In the genomic region with DNA sequence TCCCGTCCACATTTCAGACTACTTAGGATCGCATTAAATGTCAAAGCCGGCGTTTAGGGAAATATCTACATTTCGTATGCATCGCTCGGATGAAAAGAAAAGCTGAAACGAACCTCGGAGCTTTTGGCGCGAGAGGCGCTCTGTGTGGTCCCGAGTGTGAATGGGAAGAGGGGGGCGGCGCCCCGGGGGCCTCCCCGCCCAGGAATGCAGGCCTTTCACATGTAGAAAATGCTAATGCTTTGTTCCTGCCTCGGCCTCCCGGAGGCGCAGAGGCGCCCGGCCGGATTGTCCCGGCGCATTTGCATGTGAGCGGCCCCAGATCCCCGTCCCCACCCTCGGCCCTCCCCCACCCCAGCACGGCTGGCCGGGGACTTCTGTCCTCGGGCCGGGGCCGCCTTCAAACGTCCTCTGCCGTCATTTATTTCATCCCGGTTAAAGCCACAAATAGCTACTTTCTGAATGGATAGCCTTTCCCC, we compare ENCODE assay signal across 1 cellular context.
A peak's percentile ranks its signal among the peaks of the same experiment; 100 is the strongest.
TF ChIP-seq lines count a peak whose summit lies in the region.

No MANE protein-coding gene starts in this region.

TF ChIP-seq in WTC11, 78 proteins besides CTCF, POLR2A, EP300 and RAD21 (continued from another document and continues in another):
- TF ChIP-seq, protein P1, sequence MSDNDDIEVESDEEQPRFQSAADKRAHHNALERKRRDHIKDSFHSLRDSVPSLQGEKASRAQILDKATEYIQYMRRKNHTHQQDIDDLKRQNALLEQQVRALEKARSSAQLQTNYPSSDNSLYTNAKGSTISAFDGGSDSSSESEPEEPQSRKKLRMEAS (CRISPR knock-in tag; IDR thresholded peaks at IDR 0.05): 0 out of 2 replicates have a peak, but pooled peaks have one; percentile 10
- TF ChIP-seq ZNF317 (CRISPR knock-in tag; IDR thresholded peaks at IDR 0.05; ENCODE audit: borderline replicate concordance, low read depth): no peak
- no peak for TF ChIP-seq ZNF232 (CRISPR knock-in tag; IDR thresholded peaks at IDR 0.05)
- TF ChIP-seq MYBL2 (CRISPR knock-in tag; IDR thresholded peaks at IDR 0.05): peak; percentile 47; the same call in 1 of the 2 replicates
- TF ChIP-seq ZNF416 (CRISPR knock-in tag; IDR thresholded peaks at IDR 0.05): no peak
- TF ChIP-seq FOXP1 (CRISPR knock-in tag; IDR thresholded peaks at IDR 0.05; ENCODE audit: borderline replicate concordance): peak; percentile 80
- TF ChIP-seq, protein P2, sequence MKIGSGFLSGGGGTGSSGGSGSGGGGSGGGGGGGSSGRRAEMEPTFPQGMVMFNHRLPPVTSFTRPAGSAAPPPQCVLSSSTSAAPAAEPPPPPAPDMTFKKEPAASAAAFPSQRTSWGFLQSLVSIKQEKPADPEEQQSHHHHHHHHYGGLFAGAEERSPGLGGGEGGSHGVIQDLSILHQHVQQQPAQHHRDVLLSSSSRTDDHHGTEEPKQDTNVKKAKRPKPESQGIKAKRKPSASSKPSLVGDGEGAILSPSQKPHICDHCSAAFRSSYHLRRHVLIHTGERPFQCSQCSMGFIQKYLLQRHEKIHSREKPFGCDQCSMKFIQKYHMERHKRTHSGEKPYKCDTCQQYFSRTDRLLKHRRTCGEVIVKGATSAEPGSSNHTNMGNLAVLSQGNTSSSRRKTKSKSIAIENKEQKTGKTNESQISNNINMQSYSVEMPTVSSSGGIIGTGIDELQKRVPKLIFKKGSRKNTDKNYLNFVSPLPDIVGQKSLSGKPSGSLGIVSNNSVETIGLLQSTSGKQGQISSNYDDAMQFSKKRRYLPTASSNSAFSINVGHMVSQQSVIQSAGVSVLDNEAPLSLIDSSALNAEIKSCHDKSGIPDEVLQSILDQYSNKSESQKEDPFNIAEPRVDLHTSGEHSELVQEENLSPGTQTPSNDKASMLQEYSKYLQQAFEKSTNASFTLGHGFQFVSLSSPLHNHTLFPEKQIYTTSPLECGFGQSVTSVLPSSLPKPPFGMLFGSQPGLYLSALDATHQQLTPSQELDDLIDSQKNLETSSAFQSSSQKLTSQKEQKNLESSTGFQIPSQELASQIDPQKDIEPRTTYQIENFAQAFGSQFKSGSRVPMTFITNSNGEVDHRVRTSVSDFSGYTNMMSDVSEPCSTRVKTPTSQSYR (CRISPR knock-in tag; IDR thresholded peaks at IDR 0.05): no peak
- TF ChIP-seq, protein P3, sequence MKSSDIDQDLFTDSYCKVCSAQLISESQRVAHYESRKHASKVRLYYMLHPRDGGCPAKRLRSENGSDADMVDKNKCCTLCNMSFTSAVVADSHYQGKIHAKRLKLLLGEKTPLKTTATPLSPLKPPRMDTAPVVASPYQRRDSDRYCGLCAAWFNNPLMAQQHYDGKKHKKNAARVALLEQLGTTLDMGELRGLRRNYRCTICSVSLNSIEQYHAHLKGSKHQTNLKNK (CRISPR knock-in tag; IDR thresholded peaks at IDR 0.05): peak; percentile 68; the same call in 1 of the 2 replicates
- TF ChIP-seq ZBTB21 (CRISPR knock-in tag; IDR thresholded peaks at IDR 0.05; ENCODE audit: borderline replicate concordance): 0 out of 2 replicates have a peak, but pooled peaks have one; percentile 56
- TF ChIP-seq CREM (CRISPR knock-in tag; IDR thresholded peaks at IDR 0.05): 0 out of 2 replicates have a peak, but pooled peaks have one; percentile 20
- TF ChIP-seq SOX15 (CRISPR knock-in tag; IDR thresholded peaks at IDR 0.05): no peak
- 0 out of 2 replicates have a peak, but pooled peaks have one; percentile 25 for TF ChIP-seq CREB1 (CRISPR knock-in tag; IDR thresholded peaks at IDR 0.05)
- 0 out of 2 replicates have a peak, but pooled peaks have one; percentile 16 for TF ChIP-seq KAT7 (CRISPR knock-in tag; IDR thresholded peaks at IDR 0.05; ENCODE audit: borderline replicate concordance)
- TF ChIP-seq OVOL2 (CRISPR knock-in tag; IDR thresholded peaks at IDR 0.05; ENCODE audit: borderline replicate concordance): no peak
- TF ChIP-seq ZNF263 (CRISPR knock-in tag; IDR thresholded peaks at IDR 0.05; ENCODE audit: low read depth): no peak
- TF ChIP-seq, protein P4, sequence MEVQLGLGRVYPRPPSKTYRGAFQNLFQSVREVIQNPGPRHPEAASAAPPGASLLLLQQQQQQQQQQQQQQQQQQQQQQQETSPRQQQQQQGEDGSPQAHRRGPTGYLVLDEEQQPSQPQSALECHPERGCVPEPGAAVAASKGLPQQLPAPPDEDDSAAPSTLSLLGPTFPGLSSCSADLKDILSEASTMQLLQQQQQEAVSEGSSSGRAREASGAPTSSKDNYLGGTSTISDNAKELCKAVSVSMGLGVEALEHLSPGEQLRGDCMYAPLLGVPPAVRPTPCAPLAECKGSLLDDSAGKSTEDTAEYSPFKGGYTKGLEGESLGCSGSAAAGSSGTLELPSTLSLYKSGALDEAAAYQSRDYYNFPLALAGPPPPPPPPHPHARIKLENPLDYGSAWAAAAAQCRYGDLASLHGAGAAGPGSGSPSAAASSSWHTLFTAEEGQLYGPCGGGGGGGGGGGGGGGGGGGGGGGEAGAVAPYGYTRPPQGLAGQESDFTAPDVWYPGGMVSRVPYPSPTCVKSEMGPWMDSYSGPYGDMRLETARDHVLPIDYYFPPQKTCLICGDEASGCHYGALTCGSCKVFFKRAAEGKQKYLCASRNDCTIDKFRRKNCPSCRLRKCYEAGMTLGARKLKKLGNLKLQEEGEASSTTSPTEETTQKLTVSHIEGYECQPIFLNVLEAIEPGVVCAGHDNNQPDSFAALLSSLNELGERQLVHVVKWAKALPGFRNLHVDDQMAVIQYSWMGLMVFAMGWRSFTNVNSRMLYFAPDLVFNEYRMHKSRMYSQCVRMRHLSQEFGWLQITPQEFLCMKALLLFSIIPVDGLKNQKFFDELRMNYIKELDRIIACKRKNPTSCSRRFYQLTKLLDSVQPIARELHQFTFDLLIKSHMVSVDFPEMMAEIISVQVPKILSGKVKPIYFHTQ (CRISPR knock-in tag; IDR thresholded peaks at IDR 0.05): no peak
- TF ChIP-seq, protein P5, sequence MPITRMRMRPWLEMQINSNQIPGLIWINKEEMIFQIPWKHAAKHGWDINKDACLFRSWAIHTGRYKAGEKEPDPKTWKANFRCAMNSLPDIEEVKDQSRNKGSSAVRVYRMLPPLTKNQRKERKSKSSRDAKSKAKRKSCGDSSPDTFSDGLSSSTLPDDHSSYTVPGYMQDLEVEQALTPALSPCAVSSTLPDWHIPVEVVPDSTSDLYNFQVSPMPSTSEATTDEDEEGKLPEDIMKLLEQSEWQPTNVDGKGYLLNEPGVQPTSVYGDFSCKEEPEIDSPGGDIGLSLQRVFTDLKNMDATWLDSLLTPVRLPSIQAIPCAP (CRISPR knock-in tag; IDR thresholded peaks at IDR 0.05): no peak
- TF ChIP-seq, protein P6, sequence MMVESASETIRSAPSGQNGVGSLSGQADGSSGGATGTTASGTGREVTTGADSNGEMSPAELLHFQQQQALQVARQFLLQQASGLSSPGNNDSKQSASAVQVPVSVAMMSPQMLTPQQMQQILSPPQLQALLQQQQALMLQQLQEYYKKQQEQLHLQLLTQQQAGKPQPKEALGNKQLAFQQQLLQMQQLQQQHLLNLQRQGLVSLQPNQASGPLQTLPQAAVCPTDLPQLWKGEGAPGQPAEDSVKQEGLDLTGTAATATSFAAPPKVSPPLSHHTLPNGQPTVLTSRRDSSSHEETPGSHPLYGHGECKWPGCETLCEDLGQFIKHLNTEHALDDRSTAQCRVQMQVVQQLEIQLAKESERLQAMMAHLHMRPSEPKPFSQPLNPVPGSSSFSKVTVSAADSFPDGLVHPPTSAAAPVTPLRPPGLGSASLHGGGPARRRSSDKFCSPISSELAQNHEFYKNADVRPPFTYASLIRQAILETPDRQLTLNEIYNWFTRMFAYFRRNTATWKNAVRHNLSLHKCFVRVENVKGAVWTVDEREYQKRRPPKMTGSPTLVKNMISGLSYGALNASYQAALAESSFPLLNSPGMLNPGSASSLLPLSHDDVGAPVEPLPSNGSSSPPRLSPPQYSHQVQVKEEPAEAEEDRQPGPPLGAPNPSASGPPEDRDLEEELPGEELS (CRISPR knock-in tag; IDR thresholded peaks at IDR 0.05): peak; percentile 57
- TF ChIP-seq, protein P7, sequence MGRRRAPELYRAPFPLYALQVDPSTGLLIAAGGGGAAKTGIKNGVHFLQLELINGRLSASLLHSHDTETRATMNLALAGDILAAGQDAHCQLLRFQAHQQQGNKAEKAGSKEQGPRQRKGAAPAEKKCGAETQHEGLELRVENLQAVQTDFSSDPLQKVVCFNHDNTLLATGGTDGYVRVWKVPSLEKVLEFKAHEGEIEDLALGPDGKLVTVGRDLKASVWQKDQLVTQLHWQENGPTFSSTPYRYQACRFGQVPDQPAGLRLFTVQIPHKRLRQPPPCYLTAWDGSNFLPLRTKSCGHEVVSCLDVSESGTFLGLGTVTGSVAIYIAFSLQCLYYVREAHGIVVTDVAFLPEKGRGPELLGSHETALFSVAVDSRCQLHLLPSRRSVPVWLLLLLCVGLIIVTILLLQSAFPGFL (CRISPR knock-in tag; IDR thresholded peaks at IDR 0.05; ENCODE audit: borderline replicate concordance): no peak
- TF ChIP-seq, protein P8, sequence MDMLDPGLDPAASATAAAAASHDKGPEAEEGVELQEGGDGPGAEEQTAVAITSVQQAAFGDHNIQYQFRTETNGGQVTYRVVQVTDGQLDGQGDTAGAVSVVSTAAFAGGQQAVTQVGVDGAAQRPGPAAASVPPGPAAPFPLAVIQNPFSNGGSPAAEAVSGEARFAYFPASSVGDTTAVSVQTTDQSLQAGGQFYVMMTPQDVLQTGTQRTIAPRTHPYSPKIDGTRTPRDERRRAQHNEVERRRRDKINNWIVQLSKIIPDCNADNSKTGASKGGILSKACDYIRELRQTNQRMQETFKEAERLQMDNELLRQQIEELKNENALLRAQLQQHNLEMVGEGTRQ (CRISPR knock-in tag; IDR thresholded peaks at IDR 0.05): no peak; the same call in 1 of the 2 replicates
- TF ChIP-seq TEAD4 (CRISPR knock-in tag; IDR thresholded peaks at IDR 0.05): 0 out of 2 replicates have a peak, but pooled peaks have one; percentile 77
- TF ChIP-seq, protein P9, sequence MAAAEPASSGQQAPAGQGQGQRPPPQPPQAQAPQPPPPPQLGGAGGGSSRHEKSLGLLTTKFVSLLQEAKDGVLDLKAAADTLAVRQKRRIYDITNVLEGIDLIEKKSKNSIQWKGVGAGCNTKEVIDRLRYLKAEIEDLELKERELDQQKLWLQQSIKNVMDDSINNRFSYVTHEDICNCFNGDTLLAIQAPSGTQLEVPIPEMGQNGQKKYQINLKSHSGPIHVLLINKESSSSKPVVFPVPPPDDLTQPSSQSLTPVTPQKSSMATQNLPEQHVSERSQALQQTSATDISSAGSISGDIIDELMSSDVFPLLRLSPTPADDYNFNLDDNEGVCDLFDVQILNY (CRISPR knock-in tag; IDR thresholded peaks at IDR 0.05): peak; percentile 85
- 0 out of 2 replicates have a peak, but pooled peaks have one; percentile 43 for TF ChIP-seq PRRX2 (CRISPR knock-in tag; IDR thresholded peaks at IDR 0.05)
- TF ChIP-seq NFATC4 (CRISPR knock-in tag; IDR thresholded peaks at IDR 0.05): no peak
- no peak for TF ChIP-seq SMAD4 (CRISPR knock-in tag; IDR thresholded peaks at IDR 0.05)
- TF ChIP-seq GTF2I (CRISPR knock-in tag; conservative IDR thresholded peaks at IDR 0.05): no peak
- TF ChIP-seq TP53 (CRISPR knock-in tag; IDR thresholded peaks at IDR 0.05): peak; percentile 69; the same call in 1 of the 2 replicates
- TF ChIP-seq, protein P10, sequence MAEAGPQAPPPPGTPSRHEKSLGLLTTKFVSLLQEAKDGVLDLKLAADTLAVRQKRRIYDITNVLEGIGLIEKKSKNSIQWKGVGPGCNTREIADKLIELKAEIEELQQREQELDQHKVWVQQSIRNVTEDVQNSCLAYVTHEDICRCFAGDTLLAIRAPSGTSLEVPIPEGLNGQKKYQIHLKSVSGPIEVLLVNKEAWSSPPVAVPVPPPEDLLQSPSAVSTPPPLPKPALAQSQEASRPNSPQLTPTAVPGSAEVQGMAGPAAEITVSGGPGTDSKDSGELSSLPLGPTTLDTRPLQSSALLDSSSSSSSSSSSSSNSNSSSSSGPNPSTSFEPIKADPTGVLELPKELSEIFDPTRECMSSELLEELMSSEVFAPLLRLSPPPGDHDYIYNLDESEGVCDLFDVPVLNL (CRISPR knock-in tag; IDR thresholded peaks at IDR 0.05; ENCODE audit: borderline replicate concordance, low read depth): no peak
- TF ChIP-seq, protein P11, sequence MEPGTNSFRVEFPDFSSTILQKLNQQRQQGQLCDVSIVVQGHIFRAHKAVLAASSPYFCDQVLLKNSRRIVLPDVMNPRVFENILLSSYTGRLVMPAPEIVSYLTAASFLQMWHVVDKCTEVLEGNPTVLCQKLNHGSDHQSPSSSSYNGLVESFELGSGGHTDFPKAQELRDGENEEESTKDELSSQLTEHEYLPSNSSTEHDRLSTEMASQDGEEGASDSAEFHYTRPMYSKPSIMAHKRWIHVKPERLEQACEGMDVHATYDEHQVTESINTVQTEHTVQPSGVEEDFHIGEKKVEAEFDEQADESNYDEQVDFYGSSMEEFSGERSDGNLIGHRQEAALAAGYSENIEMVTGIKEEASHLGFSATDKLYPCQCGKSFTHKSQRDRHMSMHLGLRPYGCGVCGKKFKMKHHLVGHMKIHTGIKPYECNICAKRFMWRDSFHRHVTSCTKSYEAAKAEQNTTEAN (CRISPR knock-in tag; IDR thresholded peaks at IDR 0.05): peak; percentile 72
- TF ChIP-seq RORB (CRISPR knock-in tag; IDR thresholded peaks at IDR 0.05): no peak
- TF ChIP-seq, protein P12, sequence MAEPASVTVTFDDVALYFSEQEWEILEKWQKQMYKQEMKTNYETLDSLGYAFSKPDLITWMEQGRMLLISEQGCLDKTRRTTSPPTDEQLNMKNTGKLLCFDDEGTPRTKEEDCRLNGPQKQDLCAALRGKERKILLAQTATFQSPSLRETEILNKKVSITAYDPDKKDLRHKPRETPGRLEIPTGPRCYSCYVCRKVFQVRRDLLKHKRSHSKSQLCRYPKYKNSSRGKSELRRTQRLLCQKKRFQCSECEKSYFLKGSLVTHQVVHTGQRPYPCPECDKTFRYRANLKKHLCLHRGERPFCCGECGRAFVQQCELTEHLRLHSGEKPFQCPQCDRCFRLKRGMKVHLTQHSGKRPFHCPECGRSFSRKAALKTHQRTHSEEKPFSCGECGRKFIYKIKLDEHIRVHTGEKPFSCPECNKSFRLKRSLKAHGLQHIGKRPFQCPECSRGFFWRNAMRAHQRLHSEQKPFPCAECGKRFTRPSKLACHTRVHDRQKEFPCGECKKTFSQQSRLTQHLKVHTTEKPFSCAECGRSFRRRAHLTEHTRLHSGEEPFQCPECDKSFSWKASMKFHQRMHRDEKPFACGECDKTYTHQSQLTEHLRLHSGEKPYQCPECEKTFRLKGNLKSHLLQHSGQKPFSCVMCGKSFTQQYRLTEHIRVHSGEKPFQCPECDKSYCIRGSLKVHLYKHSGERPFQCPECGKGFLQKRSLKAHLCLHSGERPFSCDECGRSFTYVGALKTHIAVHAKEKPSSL (CRISPR knock-in tag; conservative IDR thresholded peaks at IDR 0.05): no peak
- TF ChIP-seq, protein P13, sequence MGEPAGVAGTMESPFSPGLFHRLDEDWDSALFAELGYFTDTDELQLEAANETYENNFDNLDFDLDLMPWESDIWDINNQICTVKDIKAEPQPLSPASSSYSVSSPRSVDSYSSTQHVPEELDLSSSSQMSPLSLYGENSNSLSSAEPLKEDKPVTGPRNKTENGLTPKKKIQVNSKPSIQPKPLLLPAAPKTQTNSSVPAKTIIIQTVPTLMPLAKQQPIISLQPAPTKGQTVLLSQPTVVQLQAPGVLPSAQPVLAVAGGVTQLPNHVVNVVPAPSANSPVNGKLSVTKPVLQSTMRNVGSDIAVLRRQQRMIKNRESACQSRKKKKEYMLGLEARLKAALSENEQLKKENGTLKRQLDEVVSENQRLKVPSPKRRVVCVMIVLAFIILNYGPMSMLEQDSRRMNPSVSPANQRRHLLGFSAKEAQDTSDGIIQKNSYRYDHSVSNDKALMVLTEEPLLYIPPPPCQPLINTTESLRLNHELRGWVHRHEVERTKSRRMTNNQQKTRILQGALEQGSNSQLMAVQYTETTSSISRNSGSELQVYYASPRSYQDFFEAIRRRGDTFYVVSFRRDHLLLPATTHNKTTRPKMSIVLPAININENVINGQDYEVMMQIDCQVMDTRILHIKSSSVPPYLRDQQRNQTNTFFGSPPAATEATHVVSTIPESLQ (CRISPR knock-in tag; IDR thresholded peaks at IDR 0.05): no peak
- no peak; the same call in 1 of the 2 replicates for TF ChIP-seq FOXJ3 (CRISPR knock-in tag; IDR thresholded peaks at IDR 0.05; ENCODE audit: borderline replicate concordance)
- TF ChIP-seq FOXK1 (CRISPR knock-in tag; IDR thresholded peaks at IDR 0.05): peak; percentile 34; the same call in 1 of the 2 replicates
